8 cellular contexts compared by ENCODE assay signal in the genomic region with DNA sequence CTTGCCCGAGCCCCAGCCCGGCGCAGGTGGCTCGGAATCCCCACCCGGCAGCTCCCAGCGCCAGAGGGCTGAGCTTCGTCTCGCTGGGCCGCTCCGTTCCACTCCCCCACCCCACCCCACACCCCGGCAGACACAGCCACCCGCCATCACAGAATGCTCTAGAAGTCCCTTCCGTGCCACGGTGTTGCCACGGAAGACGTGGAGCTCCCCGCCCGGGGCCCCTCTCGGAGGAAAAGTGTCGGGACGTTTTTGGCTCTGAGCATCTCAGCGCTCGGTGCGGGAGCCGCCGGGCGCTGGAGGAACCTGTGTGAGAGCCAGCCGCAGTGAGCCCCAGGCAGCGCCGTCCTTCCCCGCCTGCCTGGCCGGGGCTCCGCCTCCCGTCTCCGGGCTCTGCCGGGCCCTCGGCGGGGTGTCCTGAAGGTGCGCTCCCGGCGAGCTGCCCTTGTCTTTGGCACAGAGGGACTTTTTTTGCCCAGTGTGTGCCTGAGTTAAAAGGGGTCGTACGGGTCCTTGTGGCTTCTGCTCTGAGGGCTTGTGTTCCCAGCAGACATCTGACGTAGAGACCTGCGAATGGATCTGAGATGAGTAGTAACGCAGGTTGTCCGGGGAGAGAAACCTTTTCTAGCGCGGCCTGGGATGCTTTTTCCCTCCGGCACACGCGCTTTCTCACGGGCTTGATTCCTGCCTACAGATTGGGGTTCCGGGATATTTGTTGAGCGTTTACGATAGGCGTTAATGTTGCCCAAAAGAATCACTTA. TPM values are rescaled to one million over a fixed set of nuclear protein-coding genes. Genes with fewer than 3 reads are reported as not detected.
A peak's percentile ranks its signal among the peaks of the same experiment; 100 is the strongest.
DNase-seq lines count a peak whose midpoint lies in the region; ATAC-seq and TF ChIP-seq lines count a peak whose summit lies in the region.

No MANE protein-coding gene starts in this region.

- DNase-seq in AG08396 (ENCODE audit: low spot score) (peak; percentile 71), NCI-H446 (lab: John Stamatoyannopoulos, UW) (peak; percentile 22 to 50), endothelial cell (ENCODE audit: low spot score) (peak; percentile 65), mucosa of descending colon (peak; percentile 69 to 83 (median 81))
- peak; percentile 83 for DNase-seq in activated CD8-positive, alpha-beta memory T cell treated with anti-CD3 and anti-CD28 coated beads, Interleukin-2, amount 50 U/mL, for 48 hours
- peak; percentile 31 to 40 for DNase-seq in stimulated activated CD8-positive, alpha-beta memory T cell treated with anti-CD3 and anti-CD28 coated beads, Interleukin-4, amount 100 ng/mL, for 1 hour (ENCODE audit: low read depth in 2 of 2, low spot score in 1 of 2)

- peak overlapping the region; percentile 97 for H3K4me3 Mint-ChIP-seq in endothelial cell (ENCODE audit: unreplicated experiment)

- peak; percentile 67 for TF ChIP-seq POLR2A in GM19193 (IDR thresholded peaks at IDR 0.05; ENCODE audit: extremely low read depth, insufficient read depth, insufficient read length)

- peaks cover 4% of the 10 kb centered on the region for H3K36me3 Mint-ChIP-seq in endothelial cell (ENCODE audit: low read depth, unreplicated experiment)

- peaks cover 8% of the 10 kb centered on the region for H3K27me3 Mint-ChIP-seq in endothelial cell (ENCODE audit: unreplicated experiment)

- H3K9me3 Mint-ChIP-seq in endothelial cell (ENCODE audit: unreplicated experiment) = no peaks in the 10 kb centered on the region

- intact Hi-C loops in mucosa of descending colon (cut with DNase I, micrococcal nuclease) = no loop called here

- no peaks in the 10 kb centered on the region for H3K9me3 ChIP-seq in mucosa of descending colon

- no peaks in the 10 kb centered on the region for H3K36me3 ChIP-seq in mucosa of descending colon (ENCODE audit: low read depth)

- peaks cover 21% of the 10 kb centered on the region for H3K4me1 ChIP-seq in mucosa of descending colon (ENCODE audit: low read depth)

- ATAC-seq in mucosa of descending colon = peak; percentile 42
- no peak for ATAC-seq in GM19463 (IDR thresholded peaks at IDR 0.05; ENCODE audit: unreplicated experiment)

- peak overlapping the region; percentile 79 for H3K27ac Mint-ChIP-seq in endothelial cell (ENCODE audit: unreplicated experiment)

- peaks cover 32% of the 10 kb centered on the region for H3K4me1 Mint-ChIP-seq in endothelial cell (ENCODE audit: unreplicated experiment)

- peak overlapping the region; percentile 86 for H3K4me3 ChIP-seq in mucosa of descending colon

- TF ChIP-seq CTCF in endothelial cell (IDR thresholded peaks at IDR 0.05; ENCODE audit: unreplicated experiment) (no peak), mucosa of descending colon (IDR thresholded peaks at IDR 0.05) (no peak)

RNA-seq across cellular contexts. Expression of gene ZCCHC2, which starts 1.8 kb away (rescaled TPM):
- total RNA-seq in endothelial cell (ENCODE audit: unreplicated experiment) (21.0 TPM), mucosa of descending colon (10 to 100 TPM; 22.2 to 27.5 (median 26.0) TPM)
